ENCODE assay signal across 1 cellular context in genomic region chr2:12155308-12156061, GRCh38.
A peak's percentile ranks its signal among the peaks of the same experiment; 100 is the strongest.
TF ChIP-seq lines count a peak whose summit lies in the region.

No MANE protein-coding gene starts in this region.

TF ChIP-seq in SK-N-SH, 30 proteins besides CTCF, POLR2A, EP300 and RAD21 (continued from another document):
- TF ChIP-seq REST (IDR thresholded peaks at IDR 0.05; ENCODE audit: low read depth, low read length) (peak; percentile 65; the same call in 1 of the 2 replicates), ELF1 (IDR thresholded peaks at IDR 0.05) (peak; percentile 45; the same call in 1 of the 2 replicates), CHD2 (IDR thresholded peaks at IDR 0.05; ENCODE audit: low read length, partially characterized antibody) (no peak), NFIC (IDR thresholded peaks at IDR 0.05; ENCODE audit: borderline replicate concordance) (peak; percentile 98), TAF1 (IDR thresholded peaks at IDR 0.05; ENCODE audit: borderline replicate concordance, low read depth, low read length) (no peak), TEAD4 (IDR thresholded peaks at IDR 0.05; ENCODE audit: borderline replicate concordance, insufficient read depth) (peak; percentile 93), RXRA (IDR thresholded peaks at IDR 0.05; ENCODE audit: borderline replicate concordance, low read depth) (peak; percentile 94), YY1 (IDR thresholded peaks at IDR 0.05; ENCODE audit: low read depth) (no peak), NRF1 (IDR thresholded peaks at IDR 0.05; ENCODE audit: low read depth, low read length) (no peak), PBX3 (IDR thresholded peaks at IDR 0.05) (peak; percentile 96), ZBTB33 (IDR thresholded peaks at IDR 0.05; ENCODE audit: borderline replicate concordance, low read depth) (peak; percentile 74; the same call in 1 of the 2 replicates), RCOR1 (IDR thresholded peaks at IDR 0.05; ENCODE audit: low read length) (no peak), POLR2AphosphoS5 (IDR thresholded peaks at IDR 0.05; ENCODE audit: low read depth, low read length) (peak; percentile 72; the same call in 1 of the 2 replicates), GABPA (IDR thresholded peaks at IDR 0.05; ENCODE audit: low read depth) (0 out of 2 replicates have a peak, but pooled peaks have one; percentile 15)
